ENCODE assay signal across 11 cellular contexts in the genomic region with DNA sequence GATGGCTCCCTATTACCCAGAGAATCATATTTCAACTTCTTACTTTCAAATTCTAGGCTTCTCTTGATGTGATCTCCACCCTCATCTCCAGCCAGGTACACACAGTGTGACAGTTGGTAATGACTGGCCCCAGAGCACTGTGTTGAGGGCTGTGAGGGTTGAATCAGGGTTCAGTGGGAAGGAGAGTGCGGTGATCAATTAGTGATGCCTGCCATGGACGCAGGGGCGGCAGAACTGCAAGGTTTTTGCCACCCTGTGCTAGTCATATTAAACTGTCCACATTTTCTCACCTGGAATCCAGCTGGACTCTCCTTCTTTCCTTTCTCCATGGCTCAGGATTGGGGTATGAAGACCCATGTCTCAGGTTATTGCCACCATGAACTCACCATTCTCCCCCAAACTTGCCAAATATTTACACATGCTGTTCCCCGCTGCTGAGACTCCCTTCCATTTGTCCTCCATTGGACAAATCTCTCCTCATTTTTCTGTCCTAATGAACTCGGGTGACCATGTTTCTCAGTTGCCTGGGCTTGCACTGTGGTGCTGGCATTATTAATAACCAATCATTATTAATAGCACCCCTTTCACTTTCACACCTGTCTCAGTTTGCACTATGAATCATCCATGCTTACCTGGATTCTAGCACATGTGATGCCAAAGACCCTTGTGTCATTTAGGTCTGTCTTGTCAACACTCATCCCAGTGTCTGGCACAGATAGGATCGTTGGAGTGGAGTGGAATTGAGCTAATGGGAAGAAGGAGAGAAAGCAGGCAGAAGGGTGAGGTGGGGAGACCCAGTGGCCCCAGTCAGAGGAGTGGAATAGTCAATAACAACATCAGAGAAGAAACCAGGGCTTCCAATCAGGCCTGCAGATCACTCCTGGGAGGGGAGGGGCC. TPM values are rescaled to one million over a fixed set of nuclear protein-coding genes. Genes with fewer than 3 reads are reported as not detected.
DNase-seq lines count a peak whose midpoint lies in the region; ATAC-seq, FAIRE-seq and TF ChIP-seq lines count a peak whose summit lies in the region.
"Had no signal": no experiment of that assay in that cellular context is flagged by ENCODE, and none has a peak within 500 bp of the region (broad histone marks: within the 10 kb centered on the region; RNA-seq: fewer than 3 reads in every experiment).

No MANE protein-coding gene starts in this region.

- peak overlapping the region in 1 of 4 donors; percentile 3 for H3K4me3 ChIP-seq in Peyer's patch
- H3K4me3 ChIP-seq: testis had no signal

- peak overlapping the region; percentile 84 for H3K27ac Mint-ChIP-seq in activated CD4-positive, alpha-beta T cell treated with anti-CD3 and anti-CD28 coated beads, Interleukin-2, amount 10 ng/mL, durations not matched to agents 24 days and 14 days
- peak overlapping the region; percentile 79 for H3K27ac Mint-ChIP-seq in osteocyte (ENCODE audit: unreplicated experiment)

- TF ChIP-seq POLR2A in Peyer's patch (IDR thresholded peaks at IDR 0.05), result no peak

- FAIRE-seq in frontal cortex (lab: Jason Lieb, UNC), result no peak
- FAIRE-seq: bronchial epithelial cell had no signal

- intact Hi-C loops in activated CD4-positive, alpha-beta T cell treated with anti-CD3 and anti-CD28 coated beads, Interleukin-2, amount 10 ng/mL, durations not matched to agents 24 days and 14 days (cut with micrococcal nuclease), result loop anchor here (5.0 kb wide), 1 partner anchor 95 kb away; no protein-coding TSS in a partner anchor

- H3K9me3 ChIP-seq in Peyer's patch, result no peaks in the 10 kb centered on the region
- H3K9me3 ChIP-seq: testis had no signal

- no peak for DNase-seq in activated CD4-positive, alpha-beta T cell treated with anti-CD3 and anti-CD28 coated beads, Interleukin-2, amount 10 ng/mL, durations not matched to agents 24 days and 14 days
- DNase-seq in activated CD4-positive, alpha-beta T cell treated with anti-CD3 and anti-CD28 coated beads, Interleukin-2, amount 50 U/mL, for 1 hour, result no peak
- DNase-seq in Peyer's patch (no peak), osteocyte (ENCODE audit: extremely low spot score, unreplicated experiment) (no peak), frontal cortex (ENCODE audit: low spot score in 2 of 2) (no peak), NCI-H2227 (lab: John Stamatoyannopoulos, UW; ENCODE audit: unreplicated experiment) (no peak)
- DNase-seq: testis had no signal

- peaks cover 38% of the 10 kb centered on the region for H3K4me1 Mint-ChIP-seq in activated CD4-positive, alpha-beta T cell treated with anti-CD3 and anti-CD28 coated beads, Interleukin-2, amount 10 ng/mL, durations not matched to agents 24 days and 14 days
- peaks cover 16% of the 10 kb centered on the region for H3K4me1 Mint-ChIP-seq in osteocyte (ENCODE audit: unreplicated experiment)

- TF ChIP-seq CTCF in Peyer's patch (IDR thresholded peaks at IDR 0.05) (no peak), osteocyte (IDR thresholded peaks at IDR 0.05) (no peak)

- peak overlapping the region; percentile 62 for H3K4me3 Mint-ChIP-seq in activated CD4-positive, alpha-beta T cell treated with anti-CD3 and anti-CD28 coated beads, Interleukin-2, amount 10 ng/mL, durations not matched to agents 24 days and 14 days
- no peak overlapping the region for H3K4me3 Mint-ChIP-seq in osteocyte (ENCODE audit: unreplicated experiment)

- H3K36me3 Mint-ChIP-seq in activated CD4-positive, alpha-beta T cell treated with anti-CD3 and anti-CD28 coated beads, Interleukin-2, amount 10 ng/mL, durations not matched to agents 24 days and 14 days (ENCODE audit: low read depth), result no peaks in the 10 kb centered on the region
- no peaks in the 10 kb centered on the region for H3K36me3 Mint-ChIP-seq in osteocyte (ENCODE audit: unreplicated experiment)

- H3K27me3 ChIP-seq in Peyer's patch, result no peaks in the 10 kb centered on the region
- H3K27me3 ChIP-seq: testis had no signal

- peak; percentile 41 for ATAC-seq in HG02610 (IDR thresholded peaks at IDR 0.05; ENCODE audit: unreplicated experiment)
- ATAC-seq in HG03039 (IDR thresholded peaks at IDR 0.05; ENCODE audit: unreplicated experiment), result no peak

- no peaks in the 10 kb centered on the region for H3K36me3 ChIP-seq in Peyer's patch

- H3K9me3 Mint-ChIP-seq in activated CD4-positive, alpha-beta T cell treated with anti-CD3 and anti-CD28 coated beads, Interleukin-2, amount 10 ng/mL, durations not matched to agents 24 days and 14 days, result no peaks in the 10 kb centered on the region
- H3K9me3 Mint-ChIP-seq in osteocyte (ENCODE audit: unreplicated experiment), result no peaks in the 10 kb centered on the region

- peaks cover 0 to 14% (median 4%) of the 10 kb centered on the region in 4 donors for H3K4me1 ChIP-seq in Peyer's patch
- H3K4me1 ChIP-seq: testis had no signal

- H3K27ac ChIP-seq in Peyer's patch, result peak overlapping the region; percentile 19 to 70 (median 44)
- H3K27ac ChIP-seq: testis had no signal

- H3K27me3 Mint-ChIP-seq in activated CD4-positive, alpha-beta T cell treated with anti-CD3 and anti-CD28 coated beads, Interleukin-2, amount 10 ng/mL, durations not matched to agents 24 days and 14 days, result no peaks in the 10 kb centered on the region
- H3K27me3 Mint-ChIP-seq in osteocyte (ENCODE audit: unreplicated experiment), result peaks cover 10% of the 10 kb centered on the region

RNA-seq across cellular contexts. Expression of a gene that starts 33.9 kb away (rescaled TPM):
- total RNA-seq in activated CD4-positive, alpha-beta T cell treated with anti-CD3 and anti-CD28 coated beads, Interleukin-2, amount 10 ng/mL, durations not matched to agents 24 days and 14 days, result not detected in 2 replicates
- under 1 TPM in 3 of 4 donors, not detected in 1; 0.27 to 0.85 (median 0.83) TPM for total RNA-seq in Peyer's patch
- not detected in 2 replicates for total RNA-seq in osteocyte
- total RNA-seq in frontal cortex, result 2.4 TPM
- total RNA-seq: bronchial epithelial cell; T-helper 1 cell treated with Interleukin-12 subunit alpha and Interleukin-12 subunit beta and Interleukin-4 antibody, amounts not matched to agents 30 ng/mL and 1 ng/mL, for 36 hours had no signal

RNA-seq across cellular contexts. Expression of a gene that starts 53.7 kb away (rescaled TPM):
- total RNA-seq in activated CD4-positive, alpha-beta T cell treated with anti-CD3 and anti-CD28 coated beads, Interleukin-2, amount 10 ng/mL, durations not matched to agents 24 days and 14 days, result 25.1 and 25.8 TPM in 2 replicates
- total RNA-seq in Peyer's patch (10 to 100 TPM; 20.8 to 49.9 (median 37.4) TPM), osteocyte (13.1 and 17.3 TPM in 2 replicates), frontal cortex (84.8 TPM)
